Comparison of ENCODE assay signal across 8 cellular contexts in genomic region chr16:2720719-2721633, GRCh38. TPM values are rescaled to one million over a fixed set of nuclear protein-coding genes. Genes with fewer than 3 reads are reported as not detected.
DNase-seq lines count a peak whose midpoint lies in the region; ATAC-seq, FAIRE-seq and TF ChIP-seq lines count a peak whose summit lies in the region.

No MANE protein-coding gene starts in this region.

- H3K27me3 ChIP-seq in H7 (ENCODE audit: control insufficient read depth, insufficient read depth, low read length) (no peaks in the 10 kb centered on the region), SJCRH30 (no peaks in the 10 kb centered on the region; the same call in 1 of the 2 replicates), pancreas (no peaks in the 10 kb centered on the region), tibial artery (peaks cover 0 to 26% of the 10 kb centered on the region in 2 donors)

- DNase-seq in GF-D8 (lab: John Stamatoyannopoulos, UW) (peak; percentile 49), H7 (peak; percentile 99), M059J (ENCODE audit: low read depth) (peak; percentile 82), SJCRH30 (peak; percentile 90), glutamatergic neuron (peak; percentile 93), pancreas (peak; percentile 74 to 94 (median 88)), tibial artery (peak; percentile 70 to 83)
- peak; percentile 92 for DNase-seq in activated naive CD4-positive, alpha-beta T cell treated with anti-CD3 and anti-CD28 coated beads for 36 hours

- peak; percentile 88 to 95 (median 92) for ATAC-seq in pancreas

- H3K4me1 ChIP-seq in SJCRH30 (peaks cover 7% of the 10 kb centered on the region; the same call in 1 of the 2 replicates), pancreas (peaks cover 0 to 8% (median 0%) of the 10 kb centered on the region in 3 donors), tibial artery (peaks cover 0 to 24% (median 10%) of the 10 kb centered on the region in 4 donors)

- 1 to 10% methylated on average over 13 to 99 of the region's 99 CpGs for WGBS in pancreas, 2 donors

- no peaks in the 10 kb centered on the region for H3K9me3 Mint-ChIP-seq in activated naive CD4-positive, alpha-beta T cell treated with anti-CD3 and anti-CD28 coated beads for 36 hours
- H3K9me3 Mint-ChIP-seq in glutamatergic neuron (ENCODE audit: unreplicated experiment): peaks cover 5% of the 10 kb centered on the region

- FAIRE-seq in pancreas (lab: Jason Lieb, UNC): no peak

- peak overlapping the region; percentile 85 for H3K27ac Mint-ChIP-seq in activated naive CD4-positive, alpha-beta T cell treated with anti-CD3 and anti-CD28 coated beads for 36 hours
- H3K27ac Mint-ChIP-seq in glutamatergic neuron (ENCODE audit: unreplicated experiment): peak overlapping the region; percentile 82

- no peaks in the 10 kb centered on the region for H3K9me3 ChIP-seq in SJCRH30 (replicated peaks)
- H3K9me3 ChIP-seq in pancreas: no peaks in the 10 kb centered on the region
- no peaks in the 10 kb centered on the region for H3K9me3 ChIP-seq in tibial artery

- H3K27me3 Mint-ChIP-seq in activated naive CD4-positive, alpha-beta T cell treated with anti-CD3 and anti-CD28 coated beads for 36 hours (ENCODE audit: low read depth): peaks cover 2% of the 10 kb centered on the region
- peaks cover 3% of the 10 kb centered on the region for H3K27me3 Mint-ChIP-seq in glutamatergic neuron (ENCODE audit: unreplicated experiment)

- no peaks in the 10 kb centered on the region for H3K36me3 Mint-ChIP-seq in activated naive CD4-positive, alpha-beta T cell treated with anti-CD3 and anti-CD28 coated beads for 36 hours (ENCODE audit: low read depth)
- no peaks in the 10 kb centered on the region for H3K36me3 Mint-ChIP-seq in glutamatergic neuron (ENCODE audit: unreplicated experiment)

- TF ChIP-seq CTCF in glutamatergic neuron (IDR thresholded peaks at IDR 0.05; ENCODE audit: partially characterized antibody, unreplicated experiment) (peak; percentile 74), pancreas (IDR thresholded peaks at IDR 0.05) (peak; percentile 55 to 65 (median 58)), tibial artery (IDR thresholded peaks at IDR 0.05) (peak; percentile 40 to 64)

- intact Hi-C loops in activated naive CD4-positive, alpha-beta T cell treated with anti-CD3 and anti-CD28 coated beads for 36 hours (cut with micrococcal nuclease): loop anchor here (1.0 to 5.0 kb wide), 4 partner anchors 31 to 209 kb away; partner anchors contain the start of genes ATP6V0C, KCTD5 and SRRM2
- intact Hi-C loops in pancreas (cut with DNase I): no loop called here
- intact Hi-C loops in tibial artery (cut with DNase I; ENCODE audit: low total_unique reads): no loop called here

- no peaks in the 10 kb centered on the region for H3K4me1 Mint-ChIP-seq in activated naive CD4-positive, alpha-beta T cell treated with anti-CD3 and anti-CD28 coated beads for 36 hours (ENCODE audit: low read depth)
- H3K4me1 Mint-ChIP-seq in glutamatergic neuron (ENCODE audit: low read depth, unreplicated experiment): peaks cover 5% of the 10 kb centered on the region

- H3K36me3 ChIP-seq in H7 (replicated peaks; ENCODE audit: control insufficient read depth, insufficient read depth, low read length) (no peaks in the 10 kb centered on the region), SJCRH30 (no peaks in the 10 kb centered on the region), pancreas (no peaks in the 10 kb centered on the region), tibial artery (no peaks in the 10 kb centered on the region)

- H3K4me3 ChIP-seq in H7 (ENCODE audit: insufficient read depth, low read depth, low read length) (peak overlapping the region; percentile 59), SJCRH30 (peak overlapping the region; percentile 65), pancreas (peak overlapping the region; percentile 37 to 79 (median 71)), tibial artery (peak overlapping the region; percentile 61 to 67)

- peak overlapping the region; percentile 82 for H3K4me3 Mint-ChIP-seq in activated naive CD4-positive, alpha-beta T cell treated with anti-CD3 and anti-CD28 coated beads for 36 hours
- H3K4me3 Mint-ChIP-seq in glutamatergic neuron (ENCODE audit: unreplicated experiment): peak overlapping the region; percentile 81

- CTCF ChIA-PET in activated naive CD4-positive, alpha-beta T cell treated with anti-CD3 and anti-CD28 coated beads for 36 hours (lab: Charles Lee): interaction anchor here (1.0 kb wide), 1 partner anchor 9 kb away, joined by 3 read pairs; no protein-coding TSS in a partner anchor

- peak overlapping the region; percentile 49; the same call in 1 of the 2 replicates for H3K27ac ChIP-seq in SJCRH30
- peak overlapping the region; percentile 20 to 71 (median 36) for H3K27ac ChIP-seq in pancreas
- peak overlapping the region; percentile 50 to 55 for H3K27ac ChIP-seq in tibial artery

RNA-seq across cellular contexts. Expression of gene PRSS27, which starts 1.0 kb away (rescaled TPM):
- 2.0 and 3.1 TPM in 2 replicates for total RNA-seq in H7 (2014; rRNA removed; shearing (Covaris generic))
- 0.17 TPM in 1 of 2 replicates, not detected in the other for total RNA-seq in M059J (2014; rRNA removed; shearing (Covaris generic))
- total RNA-seq in SJCRH30 (2014; rRNA removed; shearing (Covaris generic)): 0.33 and 0.40 TPM in 2 replicates
- total RNA-seq in activated naive CD4-positive, alpha-beta T cell treated with anti-CD3 and anti-CD28 coated beads for 36 hours: 1 to 10 TPM; 1.7 to 2.4 TPM
- total RNA-seq in glutamatergic neuron (ENCODE audit: unreplicated experiment) (10.8 TPM), pancreas (under 1 TPM; 0.22 to 0.69 (median 0.50) TPM)
- polyA plus RNA-seq in pancreas: 1 to 10 TPM; 2.0 to 2.1 TPM

RNA-seq across cellular contexts. Expression of gene SRRM2, which starts 31.5 kb away (rescaled TPM):
- total RNA-seq in H7 (2014; rRNA removed; shearing (Covaris generic)): 69.0 and 96.1 TPM in 2 replicates
- 27.9 and 49.9 TPM in 2 replicates for total RNA-seq in M059J (2014; rRNA removed; shearing (Covaris generic))
- total RNA-seq in SJCRH30 (2014; rRNA removed; shearing (Covaris generic)): 85.9 and 107 TPM in 2 replicates
- total RNA-seq in activated naive CD4-positive, alpha-beta T cell treated with anti-CD3 and anti-CD28 coated beads for 36 hours: 100 to 1,000 TPM; 607 to 649 TPM
- total RNA-seq in glutamatergic neuron (ENCODE audit: unreplicated experiment) (699 TPM), pancreas (100 to 1,000 TPM; 244 to 448 (median 301) TPM)
- polyA plus RNA-seq in pancreas: 1,000 to 10,000 TPM in 1 of 2 donors, 100 to 1,000 TPM in 1; 850 to 1,932 TPM

RNA-seq across cellular contexts. Expression of gene KCTD5, which starts 38.7 kb away (rescaled TPM):
- total RNA-seq in H7 (2014; rRNA removed; shearing (Covaris generic)): 35.2 and 36.7 TPM in 2 replicates
- total RNA-seq in M059J (2014; rRNA removed; shearing (Covaris generic)): 56.3 and 83.9 TPM in 2 replicates
- total RNA-seq in SJCRH30 (2014; rRNA removed; shearing (Covaris generic)): 42.0 and 42.9 TPM in 2 replicates
- 10 to 100 TPM; 21.8 to 24.1 TPM for total RNA-seq in activated naive CD4-positive, alpha-beta T cell treated with anti-CD3 and anti-CD28 coated beads for 36 hours
- total RNA-seq in glutamatergic neuron (ENCODE audit: unreplicated experiment) (41.2 TPM), pancreas (1 to 10 TPM; 4.5 to 8.9 (median 6.7) TPM)
- 1 to 10 TPM; 6.3 to 7.7 TPM for polyA plus RNA-seq in pancreas

RNA-seq across cellular contexts. Expression of gene ELOB, which starts 56.1 kb away (rescaled TPM):
- 236 and 269 TPM in 2 replicates for total RNA-seq in H7 (2014; rRNA removed; shearing (Covaris generic))
- total RNA-seq in M059J (2014; rRNA removed; shearing (Covaris generic)): 351 and 758 TPM in 2 replicates
- 90.5 and 119 TPM in 2 replicates for total RNA-seq in SJCRH30 (2014; rRNA removed; shearing (Covaris generic))
- 100 to 1,000 TPM; 177 to 189 TPM for total RNA-seq in activated naive CD4-positive, alpha-beta T cell treated with anti-CD3 and anti-CD28 coated beads for 36 hours
- total RNA-seq in glutamatergic neuron (ENCODE audit: unreplicated experiment): 183 TPM
- 100 to 1,000 TPM in 2 of 6 donors, 10 to 100 TPM in 4; 69.9 to 107 (median 95.0) TPM for total RNA-seq in pancreas
- 100 to 1,000 TPM; 157 to 318 TPM for polyA plus RNA-seq in pancreas

Comparison
In these comparisons a context has a peak if more than half of its experiments do, and no peak if none do; other contexts are left out.
1. Peak in every context shown above with its lines: DNase-seq, ATAC-seq, H3K4me3 ChIP-seq and H3K27ac ChIP-seq.
2. DNase-seq: peak in every context shown above with its lines; median percentile 99 in H7; 93 in glutamatergic neuron; 92 in activated naive CD4-positive, alpha-beta T cell treated with anti-CD3 and anti-CD28 coated beads for 36 hours; 90 in SJCRH30; 88 in pancreas; 82 in M059J; 76 in tibial artery; 49 in GF-D8.